In the genomic region with DNA sequence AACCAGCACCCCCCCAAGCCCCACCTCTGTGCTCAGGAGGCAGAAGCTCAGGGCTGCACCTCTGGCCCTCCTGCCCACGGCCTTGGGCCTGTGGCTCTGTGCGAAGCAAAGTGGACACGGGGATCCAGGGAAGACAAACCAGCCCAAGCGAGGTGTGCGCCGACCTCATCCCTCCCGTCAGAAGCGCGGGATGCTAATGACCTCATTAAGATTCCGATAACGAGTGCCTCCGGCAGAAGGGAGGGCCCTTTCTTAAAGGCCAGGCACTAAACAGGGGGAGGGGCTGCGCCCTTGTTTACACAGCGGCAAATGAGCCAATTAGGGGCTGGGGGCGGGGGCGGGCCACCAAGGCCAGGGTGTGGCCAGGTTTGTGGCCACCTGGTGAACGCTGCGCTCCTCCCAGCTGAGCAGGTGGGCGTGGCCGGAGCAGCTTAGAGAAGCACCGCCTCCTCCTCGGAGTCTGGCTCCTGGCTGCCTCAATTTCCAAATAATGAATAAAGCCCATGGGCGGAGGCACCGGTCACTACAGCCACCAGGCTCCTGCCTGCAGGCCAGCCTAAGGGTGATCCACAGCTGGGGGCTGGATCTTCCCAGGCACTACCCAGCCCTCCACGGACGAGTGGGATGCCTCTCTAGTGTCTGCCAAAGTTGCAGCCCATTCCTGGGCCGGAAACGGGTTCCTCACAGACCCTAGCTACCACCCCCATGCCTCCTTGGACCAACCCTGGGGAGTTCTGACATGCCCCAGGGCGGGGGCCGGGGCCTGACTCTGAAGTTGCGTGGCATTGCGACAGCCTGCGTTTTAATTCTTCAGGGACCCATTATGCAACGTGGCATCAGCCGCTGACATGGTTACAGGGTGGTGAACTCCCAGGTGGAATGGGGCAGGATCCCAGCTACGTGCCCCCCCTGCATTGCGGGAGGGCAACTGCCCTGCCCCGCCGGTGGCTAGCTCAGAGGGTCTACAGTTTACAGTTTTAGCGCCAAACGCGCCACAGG, we compare ENCODE assay signal across 8 cellular contexts. TPM values are rescaled to one million over a fixed set of nuclear protein-coding genes. Genes with fewer than 3 reads are reported as not detected.
A peak's percentile ranks its signal among the peaks of the same experiment; 100 is the strongest.
DNase-seq lines count a peak whose midpoint lies in the region; ATAC-seq and TF ChIP-seq lines count a peak whose summit lies in the region.

No MANE protein-coding gene starts in this region.

- H3K4me1 Mint-ChIP-seq in activated T-helper 17 cell treated with anti-CD3 and anti-CD28 coated beads, Interleukin-2, amount 50 U/mL, for 72 hours: peaks cover 11% of the 10 kb centered on the region

- no peaks in the 10 kb centered on the region for H3K9me3 Mint-ChIP-seq in activated T-helper 17 cell treated with anti-CD3 and anti-CD28 coated beads, Interleukin-2, amount 50 U/mL, for 72 hours

- H3K4me1 ChIP-seq in vagina: peaks cover 60% of the 10 kb centered on the region

- no peaks in the 10 kb centered on the region for H3K9me3 ChIP-seq in vagina

- ATAC-seq in activated T-helper 17 cell treated with anti-CD3 and anti-CD28 coated beads, Interleukin-2, amount 50 U/mL, for 72 hours (replicated peaks): no peak
- peak; percentile 50 for ATAC-seq in left colon

- intact Hi-C loops in left colon (cut with DNase I, micrococcal nuclease) (loop anchor here in 1 of 2 donors (5.0 kb wide), 1 partner anchor 34 kb away; no protein-coding TSS in a partner anchor), vagina (cut with DNase I) (no loop called here)

- DNase-seq in CD1c-positive myeloid dendritic cell (ENCODE audit: extremely low spot score) (peak; percentile 49), LNCaP clone FGC (ENCODE audit: low read depth) (peak; percentile 97), left colon (peak; percentile 91 to 94), vagina (ENCODE audit: extremely low spot score in 2 of 2) (no peak), cerebellar cortex (ENCODE audit: low spot score) (no peak), NCI-H2107 treated with DMSO at 0.1 percent for 48 hours (lab: John Stamatoyannopoulos, UW; ENCODE audit: unreplicated experiment) (no peak)
- DNase-seq in activated CD4-positive, alpha-beta T cell treated with anti-CD3 and anti-CD28 coated beads, Interleukin-2, amount 50 U/mL, for 4 hours: no peak

- TF ChIP-seq CTCF in LNCaP clone FGC (IDR thresholded peaks at IDR 0.05; ENCODE audit: control insufficient read depth, extremely low read depth, insufficient read depth) (no peak), vagina (IDR thresholded peaks at IDR 0.05) (no peak)

- peaks cover 0 to 17% of the 10 kb centered on the region in 2 donors for H3K36me3 ChIP-seq in vagina

- H3K27ac Mint-ChIP-seq in activated T-helper 17 cell treated with anti-CD3 and anti-CD28 coated beads, Interleukin-2, amount 50 U/mL, for 72 hours: no peak overlapping the region

- peak overlapping the region; percentile 94 for H3K4me3 ChIP-seq in LNCaP clone FGC (ENCODE audit: low read depth, low read length)
- peak overlapping the region; percentile 72 to 75 for H3K4me3 ChIP-seq in vagina

- no peak for TF ChIP-seq POLR2A in vagina (IDR thresholded peaks at IDR 0.05)

- no peaks in the 10 kb centered on the region for H3K27me3 Mint-ChIP-seq in activated T-helper 17 cell treated with anti-CD3 and anti-CD28 coated beads, Interleukin-2, amount 50 U/mL, for 72 hours

- H3K27ac ChIP-seq in vagina: no peak overlapping the region

- H3K36me3 Mint-ChIP-seq in activated T-helper 17 cell treated with anti-CD3 and anti-CD28 coated beads, Interleukin-2, amount 50 U/mL, for 72 hours (ENCODE audit: low read depth): peaks cover 21% of the 10 kb centered on the region

- peak overlapping the region; percentile 38 for H3K4me3 Mint-ChIP-seq in activated T-helper 17 cell treated with anti-CD3 and anti-CD28 coated beads, Interleukin-2, amount 50 U/mL, for 72 hours

- no peaks in the 10 kb centered on the region for H3K27me3 ChIP-seq in vagina

RNA-seq across cellular contexts. Expression of a gene that starts 3.0 kb away (rescaled TPM):
- 1 to 10 TPM; 8.7 to 9.1 TPM for total RNA-seq in activated T-helper 17 cell treated with anti-CD3 and anti-CD28 coated beads, Interleukin-2, amount 50 U/mL, for 72 hours
- total RNA-seq in left colon: 10 to 100 TPM; 12.1 to 14.5 TPM
- 13.0 TPM for total RNA-seq in vagina

RNA-seq across cellular contexts. Expression of a gene that starts 39.4 kb away (rescaled TPM):
- 1 to 10 TPM; 1.6 to 5.5 TPM for total RNA-seq in activated T-helper 17 cell treated with anti-CD3 and anti-CD28 coated beads, Interleukin-2, amount 50 U/mL, for 72 hours
- 1 to 10 TPM; 4.0 to 6.5 TPM for total RNA-seq in left colon
- total RNA-seq in vagina: 0.98 TPM

RNA-seq across cellular contexts. Expression of a gene that starts 58.3 kb away (rescaled TPM):
- total RNA-seq in activated T-helper 17 cell treated with anti-CD3 and anti-CD28 coated beads, Interleukin-2, amount 50 U/mL, for 72 hours: 1 to 10 TPM in 1 of 2 donors, under 1 TPM in 1; 0.50 to 1.6 TPM
- under 1 TPM; 0.49 to 0.78 TPM for total RNA-seq in left colon
- 5.6 TPM for total RNA-seq in vagina

Comparison
In these comparisons a context has a peak if more than half of its experiments do, and no peak if none do; other contexts are left out.
1. DNase-seq: peak in CD1c-positive myeloid dendritic cell (single experiment), LNCaP clone FGC (single experiment) and left colon (2 of 2); none in vagina (0 of 2), cerebellar cortex (single experiment), activated CD4-positive, alpha-beta T cell treated with anti-CD3 and anti-CD28 coated beads, Interleukin-2, amount 50 U/mL, for 4 hours (0 of 2) and NCI-H2107 treated with DMSO at 0.1 percent for 48 hours (single experiment).